ENCODE assay signal across 21 cellular contexts in genomic region chr17:57972151-57972550, GRCh38. TPM values are rescaled to one million over a fixed set of nuclear protein-coding genes. Genes with fewer than 3 reads are reported as not detected.
DNase-seq lines count a peak whose midpoint lies in the region; ATAC-seq, FAIRE-seq and TF ChIP-seq lines count a peak whose summit lies in the region.
"Had no signal": no experiment of that assay in that cellular context is flagged by ENCODE, and none has a peak within 500 bp of the region (broad histone marks: within the 10 kb centered on the region; RNA-seq: fewer than 3 reads in every experiment).

No MANE protein-coding gene starts in this region.

- H3K27ac ChIP-seq in HCT116 (ENCODE audit: low read depth, low read length), result no peak overlapping the region
- H3K27ac ChIP-seq in HepG2 (ENCODE audit: extremely low read length, insufficient read depth, low read length), result no peak overlapping the region
- H3K27ac ChIP-seq: 22Rv1, GM23248, PC-9, RWPE1 had no signal

- no peaks in the 10 kb centered on the region for H3K9me3 ChIP-seq in HCT116 (ENCODE audit: control insufficient read depth in 1 of 2, insufficient read depth in 1 of 2, low read depth in 1 of 2, low read length in 2 of 2)
- no peaks in the 10 kb centered on the region for H3K9me3 ChIP-seq in HepG2 (ENCODE audit: low read length)
- H3K9me3 ChIP-seq: HAP-1 had no signal

- POLR2A ChIA-PET in activated CD8-positive, alpha-beta T cell treated with anti-CD3 and anti-CD28 coated beads, Interleukin-2, amount 10 ng/mL, durations not matched to agents 7 days and 5 days (lab: Charles Lee), result no interaction called here
- POLR2A ChIA-PET in activated CD8-positive, alpha-beta T cell treated with anti-CD3 and anti-CD28 coated beads for 36 hours (lab: Charles Lee), result interaction anchor here (1.2 kb wide), 1 partner anchor 13 kb away, joined by 4 read pairs; no protein-coding TSS in a partner anchor
- POLR2A ChIA-PET in HCT116 (lab: Charles Lee), result no interaction called here
- POLR2A ChIA-PET in WTC11 (lab: Charles Lee), result no interaction called here
- POLR2A ChIA-PET in HepG2 (lab: Yijun Ruan, JAX), result interaction anchor here (1.2 to 2.0 kb wide), 2 partner anchors 17 to 37 kb away, joined by 3 to 4 read pairs; partner anchors contain the start of gene CUEDC1

- in situ Hi-C loops in HepG2 (cut with HindIII; ENCODE audit: extremely low pct_ligation_motif_present, low pct_unique_long_range_greater_than_20kb), result no loop called here

- no peak overlapping the region for H3K4me3 ChIP-seq in HCT116 (replicated peaks in 1 of 2; ENCODE audit: low read depth in 1 of 2, low read length in 2 of 2)
- H3K4me3 ChIP-seq in HepG2 (replicated peaks in 1 of 3; ENCODE audit: insufficient read depth in 1 of 3, low read depth in 2 of 3, low read length in 3 of 3), result no peak overlapping the region
- H3K4me3 ChIP-seq: GM23248, HAP-1, PC-9 had no signal

- RAD21 ChIA-PET in HCT116 (lab: Charles Lee; ENCODE audit: low non-redundant PET in 1 of 2, low total read pairs in 2 of 2, uncharacterized antibody in 2 of 2, unreplicated experiment in 2 of 2), result no interaction called here

- intact Hi-C loops in activated CD8-positive, alpha-beta T cell treated with anti-CD3 and anti-CD28 coated beads for 36 hours (cut with micrococcal nuclease), result no loop called here
- intact Hi-C loops in HCT116 (cut with micrococcal nuclease) (no loop called here), HepG2 (cut with micrococcal nuclease; ENCODE audit: unreplicated experiment) (no loop called here)

- H3K79me2 ChIP-seq in HCT116 (ENCODE audit: insufficient read depth, low read length) (no peaks in the 10 kb centered on the region; the same call in 1 of the 2 replicates), HepG2 (ENCODE audit: insufficient read depth, low read length) (no peaks in the 10 kb centered on the region)

- no peak for TF ChIP-seq CTCF in activated CD8-positive, alpha-beta T cell treated with anti-CD3 and anti-CD28 coated beads for 36 hours (IDR thresholded peaks at IDR 0.05)
- TF ChIP-seq CTCF in HCT116 (IDR thresholded peaks at IDR 0.05 in 2 of 3, conservative IDR thresholded peaks at IDR 0.05 in 1 of 3; ENCODE audit: borderline replicate concordance in 1 of 3, insufficient read depth in 1 of 3, low read depth in 2 of 3, low read length in 2 of 3) (no peak), WTC11 (IDR thresholded peaks at IDR 0.05) (no peak), HepG2 (CRISPR knock-in tag; IDR thresholded peaks at IDR 0.05) (no peak)

- no peak overlapping the region for H3K4me3 Mint-ChIP-seq in activated CD8-positive, alpha-beta T cell treated with anti-CD3 and anti-CD28 coated beads, Interleukin-2, amount 10 ng/mL, durations not matched to agents 7 days and 5 days
- H3K4me3 Mint-ChIP-seq in activated CD8-positive, alpha-beta T cell treated with anti-CD3 and anti-CD28 coated beads for 36 hours, result no peak overlapping the region
- no peak overlapping the region for H3K4me3 Mint-ChIP-seq in WTC11

- H3K27ac Mint-ChIP-seq in activated CD8-positive, alpha-beta T cell treated with anti-CD3 and anti-CD28 coated beads, Interleukin-2, amount 10 ng/mL, durations not matched to agents 7 days and 5 days, result no peak overlapping the region
- no peak overlapping the region for H3K27ac Mint-ChIP-seq in activated CD8-positive, alpha-beta T cell treated with anti-CD3 and anti-CD28 coated beads for 36 hours
- peak overlapping the region; percentile 57 for H3K27ac Mint-ChIP-seq in WTC11

- TF ChIP-seq POLR2A in HCT116 (IDR thresholded peaks at IDR 0.05; ENCODE audit: borderline replicate concordance, extremely low read depth, insufficient read depth, insufficient read length), result no peak
- no peak for TF ChIP-seq POLR2A in HepG2 (IDR thresholded peaks at IDR 0.05; ENCODE audit: insufficient read depth in 1 of 2, low read depth in 2 of 2, low read length in 2 of 2)

- H3K4me1 Mint-ChIP-seq in activated CD8-positive, alpha-beta T cell treated with anti-CD3 and anti-CD28 coated beads, Interleukin-2, amount 10 ng/mL, durations not matched to agents 7 days and 5 days (ENCODE audit: low read depth), result no peaks in the 10 kb centered on the region
- no peaks in the 10 kb centered on the region for H3K4me1 Mint-ChIP-seq in activated CD8-positive, alpha-beta T cell treated with anti-CD3 and anti-CD28 coated beads for 36 hours (ENCODE audit: low read depth)
- peaks cover 8% of the 10 kb centered on the region for H3K4me1 Mint-ChIP-seq in WTC11

- WGBS in HepG2 (ENCODE audit: low lambda C conversion rate), result 90% methylated on average over 1 of the region's 1 CpG

- no TSS peak for BruUV-seq in HCT116 (replicated peaks; lab: Mats Ljungman, UMichigan)
- BruUV-seq in HepG2 (replicated peaks; lab: Mats Ljungman, UMichigan), result no TSS peak

- H4K20me1 ChIP-seq in HCT116 (ENCODE audit: insufficient read depth), result no peaks in the 10 kb centered on the region
- H4K20me1 ChIP-seq in HepG2 (ENCODE audit: insufficient read depth, low read length), result peaks cover 7% of the 10 kb centered on the region; the same call in 1 of the 2 replicates

- no peaks in the 10 kb centered on the region for H3K27me3 ChIP-seq in HCT116 (ENCODE audit: insufficient read depth, low read length)
- H3K27me3 ChIP-seq in HepG2 (ENCODE audit: control insufficient read depth in 1 of 2, insufficient read depth in 2 of 2, low read length in 2 of 2), result peaks cover 0 to 3% of the 10 kb centered on the region in 2 experiments; a peak in 3 of 5 replicates

- H3K36me3 Mint-ChIP-seq in activated CD8-positive, alpha-beta T cell treated with anti-CD3 and anti-CD28 coated beads, Interleukin-2, amount 10 ng/mL, durations not matched to agents 7 days and 5 days (ENCODE audit: low read depth), result peaks cover 33% of the 10 kb centered on the region
- peaks cover 19% of the 10 kb centered on the region for H3K36me3 Mint-ChIP-seq in activated CD8-positive, alpha-beta T cell treated with anti-CD3 and anti-CD28 coated beads for 36 hours (ENCODE audit: low read depth)
- H3K36me3 Mint-ChIP-seq in WTC11, result peaks cover 34% of the 10 kb centered on the region

- H3K9ac ChIP-seq in HCT116 (ENCODE audit: low read length), result no peak overlapping the region
- H3K9ac ChIP-seq in HepG2 (ENCODE audit: insufficient read depth, low read depth, low read length), result no peak overlapping the region
- H3K9ac ChIP-seq: GM23248 had no signal

- TF ChIP-seq RAD21 in HCT116 (IDR thresholded peaks at IDR 0.05; ENCODE audit: low read depth), result no peak
- no peak for TF ChIP-seq RAD21 in HepG2 (CRISPR knock-in tag; IDR thresholded peaks at IDR 0.05)

- peaks cover 7% of the 10 kb centered on the region for H3K27me3 Mint-ChIP-seq in activated CD8-positive, alpha-beta T cell treated with anti-CD3 and anti-CD28 coated beads, Interleukin-2, amount 10 ng/mL, durations not matched to agents 7 days and 5 days (ENCODE audit: low read depth)
- no peaks in the 10 kb centered on the region for H3K27me3 Mint-ChIP-seq in activated CD8-positive, alpha-beta T cell treated with anti-CD3 and anti-CD28 coated beads for 36 hours
- no peaks in the 10 kb centered on the region for H3K27me3 Mint-ChIP-seq in WTC11 (ENCODE audit: low read depth)

- CTCF ChIA-PET in activated CD8-positive, alpha-beta T cell treated with anti-CD3 and anti-CD28 coated beads, Interleukin-2, amount 10 ng/mL, durations not matched to agents 7 days and 5 days (lab: Charles Lee), result interaction anchor here (0.9 to 1.6 kb wide), 2 partner anchors 10 to 27 kb away, joined by 3 to 5 read pairs; no protein-coding TSS in a partner anchor
- CTCF ChIA-PET in activated CD8-positive, alpha-beta T cell treated with anti-CD3 and anti-CD28 coated beads for 36 hours (lab: Charles Lee), result interaction anchor here (1.2 to 1.3 kb wide), 2 partner anchors 17 to 114 kb away, joined by 4 to 5 read pairs; partner anchors contain the start of gene CUEDC1
- CTCF ChIA-PET in HCT116 (lab: Charles Lee) (no interaction called here), WTC11 (lab: Charles Lee) (interaction anchor here (0.7 to 1.3 kb wide), 2 partner anchors 54 to 80 kb away, joined by 3 to 5 read pairs; no protein-coding TSS in a partner anchor), HepG2 (lab: Yijun Ruan, JAX; ENCODE audit: low intra/inter-chr PET ratio, low total read pairs) (no interaction called here)

- H2AFZ ChIP-seq in HCT116 (ENCODE audit: low read depth, low read length, poor library complexity, severe bottlenecking), result no peak overlapping the region
- no peak overlapping the region for H2AFZ ChIP-seq in HepG2 (ENCODE audit: low read length)
- H2AFZ ChIP-seq: GM23248, PC-9 had no signal

- peaks cover 28 to 38% of the 10 kb centered on the region in 2 experiments for H3K36me3 ChIP-seq in HCT116 (ENCODE audit: control insufficient read depth in 1 of 2, insufficient read depth in 2 of 2, low read length in 2 of 2)
- H3K36me3 ChIP-seq in HepG2 (replicated peaks in 1 of 2; ENCODE audit: control insufficient read depth in 1 of 2, insufficient read depth in 2 of 2, low read length in 2 of 2), result peaks cover 9 to 23% of the 10 kb centered on the region in 2 experiments

- TF ChIP-seq EP300 in HepG2 (IDR thresholded peaks at IDR 0.05; ENCODE audit: low read depth in 2 of 2, low read length in 2 of 2) (no peak), HepG2 (CRISPR knock-in tag; IDR thresholded peaks at IDR 0.05; ENCODE audit: borderline replicate concordance) (no peak)

- ATAC-seq in activated CD8-positive, alpha-beta T cell treated with anti-CD3 and anti-CD28 coated beads, Interleukin-2, amount 10 ng/mL, durations not matched to agents 7 days and 5 days, result no peak
- ATAC-seq in activated CD8-positive, alpha-beta T cell treated with anti-CD3 and anti-CD28 coated beads for 36 hours, result no peak
- no peak for ATAC-seq in HCT116
- ATAC-seq in WTC11, result no peak
- no peak for ATAC-seq in HepG2
- ATAC-seq in HG02610 (IDR thresholded peaks at IDR 0.05; ENCODE audit: unreplicated experiment), result no peak
- ATAC-seq in HG03045 (IDR thresholded peaks at IDR 0.05; ENCODE audit: unreplicated experiment), result no peak

- DNase-seq in activated CD8-positive, alpha-beta T cell treated with anti-CD3 and anti-CD28 coated beads, Interleukin-2, amount 10 ng/mL, durations not matched to agents 7 days and 5 days, result peak; percentile 11
- no peak for DNase-seq in activated CD8-positive, alpha-beta T cell treated with anti-CD3 and anti-CD28 coated beads for 36 hours
- DNase-seq in HCT116 (ENCODE audit: low read depth, low spot score) (no peak), WTC11 (ENCODE audit: low spot score) (no peak), HepG2 (ENCODE audit: low spot score) (no peak), iPS-NIHi7 (ENCODE audit: extremely low spot score) (no peak)
- DNase-seq: COR-L47, DMS 273 treated with DMSO at 0.1 percent for 48 hours, DND-41, GM23248, Karpas-422, NCI-H1048, NCI-H1436, NCI-H2029, NCI-H526, PC-9 had no signal

- H3K9me2 ChIP-seq in HCT116 (ENCODE audit: insufficient read depth), result no peaks in the 10 kb centered on the region

- H3K4me1 ChIP-seq in HCT116 (ENCODE audit: control insufficient read depth in 1 of 2, insufficient read depth in 2 of 2, low read length in 2 of 2) (peaks cover 0 to 7% of the 10 kb centered on the region in 2 experiments; a peak in 1 of 4 replicates), HepG2 (ENCODE audit: insufficient read depth, low read length) (peaks cover 44% of the 10 kb centered on the region)
- H3K4me1 ChIP-seq: HAP-1 had no signal

- no peak for FAIRE-seq in HepG2 (lab: Jason Lieb, UNC)

- no peaks in the 10 kb centered on the region for H3K9me3 Mint-ChIP-seq in activated CD8-positive, alpha-beta T cell treated with anti-CD3 and anti-CD28 coated beads, Interleukin-2, amount 10 ng/mL, durations not matched to agents 7 days and 5 days (ENCODE audit: insufficient read depth)
- H3K9me3 Mint-ChIP-seq in activated CD8-positive, alpha-beta T cell treated with anti-CD3 and anti-CD28 coated beads for 36 hours, result no peaks in the 10 kb centered on the region
- 0 out of 2 replicates have a peak, but pooled peaks cover 4% of the 10 kb centered on the region for H3K9me3 Mint-ChIP-seq in WTC11

- no peak overlapping the region for H3K4me2 ChIP-seq in HCT116 (ENCODE audit: low read length)
- no peak overlapping the region for H3K4me2 ChIP-seq in HepG2 (ENCODE audit: low read depth, low read length)
- H3K4me2 ChIP-seq: PC-9 had no signal

RNA-seq across cellular contexts. Expression of gene VEZF1, which starts 15.9 kb away (rescaled TPM):
- total RNA-seq in activated CD8-positive, alpha-beta T cell treated with anti-CD3 and anti-CD28 coated beads, Interleukin-2, amount 10 ng/mL, durations not matched to agents 7 days and 5 days, result 10 to 100 TPM; 37.5 to 37.6 TPM
- total RNA-seq in activated CD8-positive, alpha-beta T cell treated with anti-CD3 and anti-CD28 coated beads for 36 hours, result 10 to 100 TPM; 17.9 to 19.6 TPM
- 70.2 TPM for total RNA-seq in HCT116 (2021; ENCODE audit: unreplicated experiment)
- polyA plus RNA-seq in HCT116 (2012), result 50.5 and 55.6 TPM in 2 replicates
- 43.1 to 43.8 TPM (median 43.3 TPM) in 3 replicates for total RNA-seq in WTC11 (2021)
- total RNA-seq in HepG2 (2016; rRNA removed; fragmentation: Illumina TruSeq; extraction: Trizol), result 45.9 and 48.0 TPM in 2 replicates
- 8.8 and 10.8 TPM in 2 replicates for total RNA-seq in HepG2 (2016; cell fraction: cytosol; rRNA removed; fragmentation: Illumina TruSeq; extraction: Trizol; ENCODE audit: low read depth)
- total RNA-seq in HepG2 (2016; cell fraction: insoluble cytoplasmic fraction; rRNA removed; fragmentation: Illumina TruSeq; extraction: Trizol), result 41.9 and 43.4 TPM in 2 replicates
- total RNA-seq in HepG2 (2016; cell fraction: membrane; rRNA removed; fragmentation: Illumina TruSeq; extraction: Trizol), result 42.3 and 48.6 TPM in 2 replicates
- 31.1 and 37.8 TPM in 2 replicates for total RNA-seq in HepG2 (2016; cell fraction: nucleus; rRNA removed; fragmentation: Illumina TruSeq; extraction: Trizol)
- polyA plus RNA-seq in HepG2 (2011; rRNA removed), result 41.3 and 49.7 TPM in 2 replicates
- polyA plus RNA-seq in HepG2 (2011; cell fraction: cytosol; rRNA removed), result 27.7 and 34.7 TPM in 2 replicates
- polyA plus RNA-seq in HepG2 (2011; cell fraction: nucleus; rRNA removed), result 30.2 and 33.3 TPM in 2 replicates
- polyA plus RNA-seq in HepG2 (2012), result 38.9 and 45.7 TPM in 2 replicates
- polyA plus RNA-seq in HepG2 (2016; cell fraction: cytosol; fragmentation: Illumina TruSeq; extraction: Trizol; ENCODE audit: low read depth), result 7.1 and 7.4 TPM in 2 replicates
- polyA plus RNA-seq in HepG2 (2016; cell fraction: insoluble cytoplasmic fraction; fragmentation: Illumina TruSeq; extraction: Trizol; ENCODE audit: low read depth), result 34.8 and 42.4 TPM in 2 replicates
- polyA plus RNA-seq in HepG2 (2016; cell fraction: membrane; fragmentation: Illumina TruSeq; extraction: Trizol; ENCODE audit: low read depth), result 22.0 and 25.5 TPM in 2 replicates
- 46.2 and 49.1 TPM in 2 replicates for polyA plus RNA-seq in HepG2 (2016; cell fraction: nucleus; fragmentation: Illumina TruSeq; extraction: Trizol; ENCODE audit: insufficient read depth, low read depth)
- 41.4 and 56.9 TPM in 2 replicates for polyA minus RNA-seq in HepG2 (2011; rRNA and poly(A)+ RNA removed; ENCODE audit: low replicate concordance)
- polyA minus RNA-seq in HepG2 (2011; cell fraction: cytosol; rRNA and poly(A)+ RNA removed), result 31.2 and 37.3 TPM in 2 replicates
- 32.7 and 46.6 TPM in 2 replicates for polyA minus RNA-seq in HepG2 (2011; cell fraction: nucleus; rRNA and poly(A)+ RNA removed)

RNA-seq across cellular contexts. Expression of gene CUEDC1, which starts 16.9 kb away (rescaled TPM):
- under 1 TPM in 1 of 2 experiments, not detected in 1; 0.18 TPM for total RNA-seq in activated CD8-positive, alpha-beta T cell treated with anti-CD3 and anti-CD28 coated beads, Interleukin-2, amount 10 ng/mL, durations not matched to agents 7 days and 5 days
- under 1 TPM; 0.29 to 0.40 TPM for total RNA-seq in activated CD8-positive, alpha-beta T cell treated with anti-CD3 and anti-CD28 coated beads for 36 hours
- 60.2 TPM for total RNA-seq in HCT116 (2021; ENCODE audit: unreplicated experiment)
- 54.1 and 58.2 TPM in 2 replicates for polyA plus RNA-seq in HCT116 (2012)
- 6.5 to 12.2 TPM (median 9.4 TPM) in 3 replicates for total RNA-seq in WTC11 (2021)
- 4.2 and 7.4 TPM in 2 replicates for total RNA-seq in HepG2 (2016; rRNA removed; fragmentation: Illumina TruSeq; extraction: Trizol)
- 4.1 and 4.7 TPM in 2 replicates for total RNA-seq in HepG2 (2016; cell fraction: cytosol; rRNA removed; fragmentation: Illumina TruSeq; extraction: Trizol; ENCODE audit: low read depth)
- 3.5 and 7.9 TPM in 2 replicates for total RNA-seq in HepG2 (2016; cell fraction: insoluble cytoplasmic fraction; rRNA removed; fragmentation: Illumina TruSeq; extraction: Trizol)
- 7.6 and 8.6 TPM in 2 replicates for total RNA-seq in HepG2 (2016; cell fraction: membrane; rRNA removed; fragmentation: Illumina TruSeq; extraction: Trizol)
- total RNA-seq in HepG2 (2016; cell fraction: nucleus; rRNA removed; fragmentation: Illumina TruSeq; extraction: Trizol), result 9.6 and 11.9 TPM in 2 replicates
- polyA plus RNA-seq in HepG2 (2011; rRNA removed), result 12.9 and 14.4 TPM in 2 replicates
- 8.1 and 8.6 TPM in 2 replicates for polyA plus RNA-seq in HepG2 (2011; cell fraction: cytosol; rRNA removed)
- 36.7 and 43.5 TPM in 2 replicates for polyA plus RNA-seq in HepG2 (2011; cell fraction: nucleus; rRNA removed)
- polyA plus RNA-seq in HepG2 (2012), result 9.8 and 10.2 TPM in 2 replicates
- polyA plus RNA-seq in HepG2 (2016; cell fraction: cytosol; fragmentation: Illumina TruSeq; extraction: Trizol; ENCODE audit: low read depth), result 9.4 and 11.1 TPM in 2 replicates
- 9.2 and 10.0 TPM in 2 replicates for polyA plus RNA-seq in HepG2 (2016; cell fraction: insoluble cytoplasmic fraction; fragmentation: Illumina TruSeq; extraction: Trizol; ENCODE audit: low read depth)
- 15.4 and 16.0 TPM in 2 replicates for polyA plus RNA-seq in HepG2 (2016; cell fraction: membrane; fragmentation: Illumina TruSeq; extraction: Trizol; ENCODE audit: low read depth)
- 33.7 and 36.2 TPM in 2 replicates for polyA plus RNA-seq in HepG2 (2016; cell fraction: nucleus; fragmentation: Illumina TruSeq; extraction: Trizol; ENCODE audit: insufficient read depth, low read depth)
- polyA minus RNA-seq in HepG2 (2011; rRNA and poly(A)+ RNA removed; ENCODE audit: low replicate concordance), result 2.9 and 6.8 TPM in 2 replicates
- 5.1 and 7.3 TPM in 2 replicates for polyA minus RNA-seq in HepG2 (2011; cell fraction: cytosol; rRNA and poly(A)+ RNA removed)
- 6.6 and 8.2 TPM in 2 replicates for polyA minus RNA-seq in HepG2 (2011; cell fraction: nucleus; rRNA and poly(A)+ RNA removed)

RNA-seq across cellular contexts. Expression of gene SRSF1, which starts 34.9 kb away (rescaled TPM):
- 100 to 1,000 TPM; 382 to 383 TPM for total RNA-seq in activated CD8-positive, alpha-beta T cell treated with anti-CD3 and anti-CD28 coated beads, Interleukin-2, amount 10 ng/mL, durations not matched to agents 7 days and 5 days
- total RNA-seq in activated CD8-positive, alpha-beta T cell treated with anti-CD3 and anti-CD28 coated beads for 36 hours, result 100 to 1,000 TPM; 333 to 342 TPM
- total RNA-seq in HCT116 (2021; ENCODE audit: unreplicated experiment) (434 TPM), WTC11 (2021) (349 to 387 TPM (median 366 TPM) in 3 replicates), HepG2 (2016; rRNA removed; fragmentation: Illumina TruSeq; extraction: Trizol) (445 and 520 TPM in 2 replicates)
- 157 and 231 TPM in 2 replicates for polyA plus RNA-seq in HCT116 (2012)
- total RNA-seq in HepG2 (2016; cell fraction: cytosol; rRNA removed; fragmentation: Illumina TruSeq; extraction: Trizol; ENCODE audit: low read depth), result 40.7 and 51.5 TPM in 2 replicates
- 472 and 528 TPM in 2 replicates for total RNA-seq in HepG2 (2016; cell fraction: insoluble cytoplasmic fraction; rRNA removed; fragmentation: Illumina TruSeq; extraction: Trizol)
- 120 and 137 TPM in 2 replicates for total RNA-seq in HepG2 (2016; cell fraction: membrane; rRNA removed; fragmentation: Illumina TruSeq; extraction: Trizol)
- total RNA-seq in HepG2 (2016; cell fraction: nucleus; rRNA removed; fragmentation: Illumina TruSeq; extraction: Trizol), result 332 and 353 TPM in 2 replicates
- polyA plus RNA-seq in HepG2 (2011; rRNA removed), result 142 and 144 TPM in 2 replicates
- polyA plus RNA-seq in HepG2 (2011; cell fraction: cytosol; rRNA removed), result 61.9 and 82.9 TPM in 2 replicates
- 1,130 and 1,625 TPM in 2 replicates for polyA plus RNA-seq in HepG2 (2011; cell fraction: nucleus; rRNA removed)
- 96.9 and 161 TPM in 2 replicates for polyA plus RNA-seq in HepG2 (2012)
- polyA plus RNA-seq in HepG2 (2016; cell fraction: cytosol; fragmentation: Illumina TruSeq; extraction: Trizol; ENCODE audit: low read depth), result 19.4 and 20.4 TPM in 2 replicates
- polyA plus RNA-seq in HepG2 (2016; cell fraction: insoluble cytoplasmic fraction; fragmentation: Illumina TruSeq; extraction: Trizol; ENCODE audit: low read depth), result 411 and 445 TPM in 2 replicates
- polyA plus RNA-seq in HepG2 (2016; cell fraction: membrane; fragmentation: Illumina TruSeq; extraction: Trizol; ENCODE audit: low read depth), result 54.7 and 57.3 TPM in 2 replicates
- polyA plus RNA-seq in HepG2 (2016; cell fraction: nucleus; fragmentation: Illumina TruSeq; extraction: Trizol; ENCODE audit: insufficient read depth, low read depth), result 359 and 383 TPM in 2 replicates
- polyA minus RNA-seq in HepG2 (2011; rRNA and poly(A)+ RNA removed; ENCODE audit: low replicate concordance), result 673 and 710 TPM in 2 replicates
- 78.3 and 89.3 TPM in 2 replicates for polyA minus RNA-seq in HepG2 (2011; cell fraction: cytosol; rRNA and poly(A)+ RNA removed)
- 1,057 and 1,237 TPM in 2 replicates for polyA minus RNA-seq in HepG2 (2011; cell fraction: nucleus; rRNA and poly(A)+ RNA removed)

Comparison
In these comparisons a context has a peak if more than half of its experiments do, and no peak if none do; other contexts are left out.
1. POLR2A ChIA-PET loops: an anchor here in activated CD8-positive, alpha-beta T cell treated with anti-CD3 and anti-CD28 coated beads for 36 hours (1.2 kb wide) and HepG2 (1.2 to 2.0 kb wide); none called in activated CD8-positive, alpha-beta T cell treated with anti-CD3 and anti-CD28 coated beads, Interleukin-2, amount 10 ng/mL, durations not matched to agents 7 days and 5 days, HCT116 and WTC11.
2. CTCF ChIA-PET loops: an anchor here in activated CD8-positive, alpha-beta T cell treated with anti-CD3 and anti-CD28 coated beads, Interleukin-2, amount 10 ng/mL, durations not matched to agents 7 days and 5 days (0.9 to 1.6 kb wide), activated CD8-positive, alpha-beta T cell treated with anti-CD3 and anti-CD28 coated beads for 36 hours (1.2 to 1.3 kb wide) and WTC11 (0.7 to 1.3 kb wide); none called in HCT116 and HepG2.